In the genomic region with DNA sequence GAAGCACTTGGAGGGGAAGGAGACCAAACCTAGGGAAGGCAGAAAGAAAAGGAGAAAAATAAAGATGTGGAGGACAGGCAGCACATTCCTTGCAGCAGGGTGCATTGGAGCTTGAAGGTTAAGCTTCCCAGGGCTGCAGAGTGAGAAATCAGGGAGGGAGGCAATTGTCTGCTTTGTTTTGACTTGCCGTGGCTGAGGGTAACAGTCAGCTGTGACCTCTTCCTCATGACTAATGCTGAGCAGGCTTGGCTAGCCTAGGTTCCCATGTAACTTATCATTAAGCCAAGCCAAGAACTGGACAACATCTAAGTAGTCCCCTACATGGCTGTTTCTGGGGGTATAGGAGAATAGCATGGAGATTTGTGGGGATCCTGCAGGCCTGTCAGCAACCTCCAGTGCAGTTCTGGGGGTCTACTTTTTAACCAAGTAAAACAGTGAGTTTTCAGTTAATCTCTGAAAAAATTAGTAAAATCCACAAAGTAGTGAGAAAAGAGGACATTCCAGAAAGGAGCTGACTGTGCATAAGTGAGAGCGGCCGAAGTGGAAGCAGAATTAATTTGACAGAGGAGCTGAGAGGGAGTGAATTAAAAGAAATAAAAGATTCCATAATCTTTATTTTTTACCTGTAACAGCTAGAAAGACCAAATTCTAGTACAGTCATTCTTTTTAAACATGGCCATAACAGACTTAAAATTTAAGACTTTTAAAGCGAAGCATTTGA, we compare ENCODE assay signal across 8 cellular contexts.
DNase-seq lines count a peak whose midpoint lies in the region; ATAC-seq and TF ChIP-seq lines count a peak whose summit lies in the region.

No MANE protein-coding gene starts in this region.

- no peak overlapping the region for H2AFZ ChIP-seq in smooth muscle cell (ENCODE audit: low read depth)

- H3F3A ChIP-seq in smooth muscle cell (ENCODE audit: low read depth): no peaks in the 10 kb centered on the region

- DNase-seq in HCEC 1CT: peak; percentile 93
- peak; percentile 90 for DNase-seq in astrocyte of the spinal cord (ENCODE audit: low read depth, low spot score)
- DNase-seq in iPS-NIHi11 (ENCODE audit: low spot score): peak; percentile 39
- DNase-seq in smooth muscle cell (lab: John Stamatoyannopoulos, UW; ENCODE audit: unreplicated experiment): no peak
- no peak for DNase-seq in NCI-H345 (lab: John Stamatoyannopoulos, UW)
- DNase-seq in SW480 (ENCODE audit: low spot score): no peak

- H3K4me2 ChIP-seq in smooth muscle cell: peak overlapping the region; percentile 47

- H3K27me3 ChIP-seq in smooth muscle cell (ENCODE audit: low read depth): no peaks in the 10 kb centered on the region

- H3K9ac ChIP-seq in smooth muscle cell (ENCODE audit: low read depth): no peak overlapping the region

- in situ Hi-C loops in astrocyte of the spinal cord (cut with HindIII; ENCODE audit: low sequenced_read_pairs): no loop called here

- ATAC-seq in GM18520 (IDR thresholded peaks at IDR 0.05; ENCODE audit: unreplicated experiment): no peak
- no peak for ATAC-seq in GM18870 (IDR thresholded peaks at IDR 0.05; ENCODE audit: unreplicated experiment)

- H4K20me1 ChIP-seq in smooth muscle cell (ENCODE audit: low read depth): no peaks in the 10 kb centered on the region

- WGBS in smooth muscle cell (ENCODE audit: low lambda C conversion rate): 55% methylated on average over 4 of the region's 4 CpGs

- H3K36me3 ChIP-seq in smooth muscle cell (ENCODE audit: low read depth): no peaks in the 10 kb centered on the region

- H3K27ac ChIP-seq in smooth muscle cell (ENCODE audit: low read depth): peak overlapping the region; percentile 49

- no peaks in the 10 kb centered on the region for H3K79me2 ChIP-seq in smooth muscle cell (ENCODE audit: low read depth)

- peaks cover 10% of the 10 kb centered on the region for H3K4me1 ChIP-seq in smooth muscle cell (ENCODE audit: low read depth)

- H3K4me3 ChIP-seq in astrocyte of the spinal cord (ENCODE audit: low read depth, low read length) (no peak overlapping the region), smooth muscle cell (no peak overlapping the region)

- no peak for TF ChIP-seq CTCF in astrocyte of the spinal cord (IDR thresholded peaks at IDR 0.05; ENCODE audit: low read depth, low read length)
- TF ChIP-seq CTCF in smooth muscle cell (IDR thresholded peaks at IDR 0.05; ENCODE audit: borderline replicate concordance, insufficient read depth, poor library complexity, severe bottlenecking): no peak

- no peaks in the 10 kb centered on the region for H3K9me3 ChIP-seq in smooth muscle cell (replicated peaks; ENCODE audit: low read depth)

Comparison
In these comparisons a context has a peak if more than half of its experiments do, and no peak if none do; other contexts are left out.
1. DNase-seq: peak in HCEC 1CT (single experiment), astrocyte of the spinal cord (single experiment) and iPS-NIHi11 (single experiment); none in smooth muscle cell (single experiment), NCI-H345 (single experiment) and SW480 (single experiment).